ENCODE assay signal across 16 cellular contexts in genomic region chr20:48651271-48651670, GRCh38.
"Had no signal": no experiment of that assay in that cellular context is flagged by ENCODE, and none has a peak within 500 bp of the region (broad histone marks: within the 10 kb centered on the region; RNA-seq: fewer than 3 reads in every experiment).

No MANE protein-coding gene starts in this region.

- H3K27ac ChIP-seq: adrenal gland, sigmoid colon, tibial artery had no signal

- H3K4me3 Mint-ChIP-seq: activated B cell treated with CpG ODN at 0.5 μM for 24 hours; dendritic cell treated with granulocyte-macrophage colony-stimulating factor and Interleukin-4, amounts not matched to agents 40 ng/mL and 50 ng/mL, for 4 days; nephron; T-cell had no signal

- ATAC-seq: activated naive CD4-positive, alpha-beta T cell treated with anti-CD3 and anti-CD28 coated beads, Interleukin-2, amount 50 U/mL, for 72 hours; T-cell had no signal

- H3K27ac Mint-ChIP-seq: activated B cell treated with CpG ODN at 0.5 μM for 24 hours; dendritic cell treated with granulocyte-macrophage colony-stimulating factor and Interleukin-4, amounts not matched to agents 40 ng/mL and 50 ng/mL, for 4 days; nephron; T-cell had no signal

- H3K27me3 Mint-ChIP-seq: activated B cell treated with CpG ODN at 0.5 μM for 24 hours; dendritic cell treated with granulocyte-macrophage colony-stimulating factor and Interleukin-4, amounts not matched to agents 40 ng/mL and 50 ng/mL, for 4 days; T-cell had no signal

- H3K4me1 Mint-ChIP-seq: activated B cell treated with CpG ODN at 0.5 μM for 24 hours, nephron, T-cell had no signal

- DNase-seq: activated B cell treated with CpG ODN at 0.5 μM for 24 hours; activated CD4-positive, alpha-beta T cell treated with anti-CD3 and anti-CD28 coated beads for 4 hours; activated CD8-positive, alpha-beta memory T cell treated with anti-CD3 and anti-CD28 coated beads, Interleukin-2, amount 50 U/mL, for 4 hours; activated gamma-delta T cell; activated T-cell treated with anti-CD3 and anti-CD28 coated beads, Interleukin-2, amount 50 U/mL, for 48 hours; adrenal gland; effector memory CD4-positive, alpha-beta T cell; sigmoid colon; stimulated activated CD4-positive, alpha-beta T cell treated with anti-CD3 and anti-CD28 coated beads, Interleukin-4, amount 100 ng/mL, for 4 hours; stimulated activated naive CD4-positive, alpha-beta T cell treated with Interleukin-2 at 50 U/mL for 16 hours; T-cell; T-helper 9 cell; tibial artery had no signal

- H3K9me3 Mint-ChIP-seq: activated B cell treated with CpG ODN at 0.5 μM for 24 hours; activated naive CD4-positive, alpha-beta T cell treated with anti-CD3 and anti-CD28 coated beads, Interleukin-2, amount 50 U/mL, for 72 hours; dendritic cell treated with granulocyte-macrophage colony-stimulating factor and Interleukin-4, amounts not matched to agents 40 ng/mL and 50 ng/mL, for 4 days; nephron; T-cell had no signal

- H3K4me3 ChIP-seq: adrenal gland, sigmoid colon, tibial artery had no signal

- H3K9me3 ChIP-seq: adrenal gland, sigmoid colon, tibial artery had no signal

- H3K36me3 Mint-ChIP-seq: activated naive CD4-positive, alpha-beta T cell treated with anti-CD3 and anti-CD28 coated beads, Interleukin-2, amount 50 U/mL, for 72 hours had no signal

- H3K27me3 ChIP-seq: adrenal gland, sigmoid colon, tibial artery had no signal

- H3K4me1 ChIP-seq: sigmoid colon, tibial artery had no signal
